In the genomic region with DNA sequence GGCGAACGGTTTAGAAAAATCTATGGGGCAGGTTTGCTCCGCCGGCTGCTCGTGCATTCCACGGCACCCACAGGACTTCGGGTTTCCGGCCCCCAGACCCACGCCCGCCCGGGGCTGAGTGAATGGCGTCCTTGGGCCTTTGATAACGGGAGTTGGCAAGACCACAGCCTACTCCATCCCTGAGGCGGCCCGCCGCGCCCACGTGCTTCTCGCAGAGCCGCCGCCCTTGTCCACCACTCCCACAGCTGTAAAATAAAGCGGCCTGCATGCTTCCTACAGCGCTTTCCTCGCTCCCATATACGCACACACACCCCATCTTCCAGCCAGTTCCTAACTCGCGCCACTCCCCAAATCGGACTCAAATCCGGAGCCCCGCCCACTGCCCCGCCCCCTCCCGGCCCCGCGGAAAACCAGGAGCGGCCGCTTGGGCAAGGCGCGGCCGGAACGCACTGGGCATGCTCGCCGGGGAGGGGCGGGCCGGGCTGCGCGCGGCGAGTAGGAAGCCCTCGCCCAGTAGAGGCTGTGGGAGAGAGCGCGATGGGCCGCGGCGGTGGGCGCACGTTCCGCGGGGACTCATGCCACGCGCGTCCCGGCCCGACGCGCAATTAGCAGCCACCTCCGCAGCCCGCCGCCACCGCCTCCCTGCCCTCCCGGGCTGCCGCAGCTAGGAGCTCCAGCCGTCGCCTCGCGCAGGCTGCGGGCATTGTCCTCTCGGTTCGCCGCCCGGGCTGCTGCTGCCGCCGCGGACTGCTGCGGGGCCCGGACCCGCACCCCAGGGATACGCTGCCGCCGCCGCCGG, we compare ENCODE assay signal across 8 cellular contexts. TPM values are rescaled to one million over a fixed set of nuclear protein-coding genes. Genes with fewer than 3 reads are reported as not detected.
A peak's percentile ranks its signal among the peaks of the same experiment; 100 is the strongest.
DNase-seq lines count a peak whose midpoint lies in the region; ATAC-seq and TF ChIP-seq lines count a peak whose summit lies in the region.

A gene (plus strand): TSS at position 513 of the 799 bp plus-strand sequence. CDS start 468 bp downstream, outside the sequence.

- DNase-seq in DMS53 treated with DMSO at 0.1 percent for 48 hours (lab: John Stamatoyannopoulos, UW; ENCODE audit: unreplicated experiment) (peak; percentile 45), KG1 (lab: John Stamatoyannopoulos, UW) (peak; percentile 61), fibroblast of the conjunctiva (ENCODE audit: low read depth) (peak; percentile 95)
- peak; percentile 98 for DNase-seq in activated effector memory CD4-positive, alpha-beta T cell treated with anti-CD3 and anti-CD28 coated beads, Interleukin-2, amount 50 U/mL, for 16 hours
- DNase-seq in stimulated activated naive CD8-positive, alpha-beta T cell treated with anti-CD3 and anti-CD28 coated beads, Interleukin-15, amount 100 ng/mL, for 72 hours, result peak; percentile 90 to 91

- peak within 1 kb of the TSS; percentile 96 to 98 for H3K27ac Mint-ChIP-seq in stimulated activated naive CD8-positive, alpha-beta T cell treated with anti-CD3 and anti-CD28 coated beads, Interleukin-15, amount 100 ng/mL, for 72 hours

- H3K79me2 ChIP-seq in neural cell (replicated peaks; ENCODE audit: insufficient read depth, low read length), result peaks cover 29% of the 10 kb centered on the region

- no peaks in the 10 kb centered on the region for H3K9me3 Mint-ChIP-seq in stimulated activated naive CD8-positive, alpha-beta T cell treated with anti-CD3 and anti-CD28 coated beads, Interleukin-15, amount 100 ng/mL, for 72 hours

- no peaks in the 10 kb centered on the region for H3K9me3 ChIP-seq in neural cell (ENCODE audit: low read length)

- H2AFZ ChIP-seq in neural cell (ENCODE audit: low read depth, low read length), result peak within 1 kb of the TSS; percentile 74

- peak; percentile 55 for ATAC-seq in GM21723 (IDR thresholded peaks at IDR 0.05; ENCODE audit: unreplicated experiment)
- ATAC-seq in stimulated activated naive CD8-positive, alpha-beta T cell treated with anti-CD3 and anti-CD28 coated beads, Interleukin-15, amount 100 ng/mL, for 72 hours, result peak; percentile 70

- no peaks in the 10 kb centered on the region for H3K36me3 ChIP-seq in neural cell (ENCODE audit: insufficient read depth, low read length)

- H3K9me2 ChIP-seq in neural cell (ENCODE audit: insufficient read depth, low read length), result no peaks in the 10 kb centered on the region

- peak within 1 kb of the TSS; percentile 28 for H3K27ac ChIP-seq in neural cell (ENCODE audit: low read length)

- H4K20me1 ChIP-seq in neural cell (ENCODE audit: insufficient read depth), result no peaks in the 10 kb centered on the region

- no peaks in the 10 kb centered on the region for H3F3A ChIP-seq in neural cell (ENCODE audit: insufficient read depth, low read length, poor library complexity, severe bottlenecking)

- H3K27me3 Mint-ChIP-seq in stimulated activated naive CD8-positive, alpha-beta T cell treated with anti-CD3 and anti-CD28 coated beads, Interleukin-15, amount 100 ng/mL, for 72 hours, result no peaks in the 10 kb centered on the region

- TF ChIP-seq EP300 in neural cell (conservative IDR thresholded peaks at IDR 0.05; ENCODE audit: poor library complexity, severe bottlenecking), result peak; percentile 44

- peak within 1 kb of the TSS; percentile 91 for H3K4me3 ChIP-seq in neural cell (ENCODE audit: low read length)

- TF ChIP-seq POLR2A in Raji (IDR thresholded peaks at IDR 0.05; ENCODE audit: insufficient read depth, low read depth, low read length), result peak; percentile 84

- H3K4me3 Mint-ChIP-seq in stimulated activated naive CD8-positive, alpha-beta T cell treated with anti-CD3 and anti-CD28 coated beads, Interleukin-15, amount 100 ng/mL, for 72 hours, result peak within 1 kb of the TSS; percentile 96 to 98

- peak; percentile 22 for TF ChIP-seq CTCF in neural cell (IDR thresholded peaks at IDR 0.05; ENCODE audit: poor library complexity, severe bottlenecking)

- H3K4me2 ChIP-seq in neural cell (ENCODE audit: low read length), result peak within 1 kb of the TSS; percentile 98

- peak; percentile 43 for TF ChIP-seq RAD21 in neural cell (conservative IDR thresholded peaks at IDR 0.05)

- no peaks in the 10 kb centered on the region for H3K27me3 ChIP-seq in neural cell (ENCODE audit: insufficient read depth, low read depth, low read length)

- H3K4me1 Mint-ChIP-seq in stimulated activated naive CD8-positive, alpha-beta T cell treated with anti-CD3 and anti-CD28 coated beads, Interleukin-15, amount 100 ng/mL, for 72 hours, result peaks cover 46% of the 10 kb centered on the region

- H3K9ac ChIP-seq in neural cell (ENCODE audit: low read length), result peak within 1 kb of the TSS; percentile 69

TF ChIP-seq in neural cell, 6 proteins besides CTCF, POLR2A, EP300 and RAD21:
- TF ChIP-seq POLR2AphosphoS5 (IDR thresholded peaks at IDR 0.05) (peak; percentile 71), MXI1 (conservative IDR thresholded peaks at IDR 0.05; ENCODE audit: poor library complexity, severe bottlenecking) (peak; percentile 93), EZH2 (IDR thresholded peaks at IDR 0.05; ENCODE audit: borderline replicate concordance, insufficient read depth, low read length, poor library complexity, severe bottlenecking) (no peak), SMC3 (conservative IDR thresholded peaks at IDR 0.05; ENCODE audit: poor library complexity) (peak; percentile 41), TAF1 (IDR thresholded peaks at IDR 0.05; ENCODE audit: low read depth) (no peak)
- TF ChIP-seq, protein P1, sequence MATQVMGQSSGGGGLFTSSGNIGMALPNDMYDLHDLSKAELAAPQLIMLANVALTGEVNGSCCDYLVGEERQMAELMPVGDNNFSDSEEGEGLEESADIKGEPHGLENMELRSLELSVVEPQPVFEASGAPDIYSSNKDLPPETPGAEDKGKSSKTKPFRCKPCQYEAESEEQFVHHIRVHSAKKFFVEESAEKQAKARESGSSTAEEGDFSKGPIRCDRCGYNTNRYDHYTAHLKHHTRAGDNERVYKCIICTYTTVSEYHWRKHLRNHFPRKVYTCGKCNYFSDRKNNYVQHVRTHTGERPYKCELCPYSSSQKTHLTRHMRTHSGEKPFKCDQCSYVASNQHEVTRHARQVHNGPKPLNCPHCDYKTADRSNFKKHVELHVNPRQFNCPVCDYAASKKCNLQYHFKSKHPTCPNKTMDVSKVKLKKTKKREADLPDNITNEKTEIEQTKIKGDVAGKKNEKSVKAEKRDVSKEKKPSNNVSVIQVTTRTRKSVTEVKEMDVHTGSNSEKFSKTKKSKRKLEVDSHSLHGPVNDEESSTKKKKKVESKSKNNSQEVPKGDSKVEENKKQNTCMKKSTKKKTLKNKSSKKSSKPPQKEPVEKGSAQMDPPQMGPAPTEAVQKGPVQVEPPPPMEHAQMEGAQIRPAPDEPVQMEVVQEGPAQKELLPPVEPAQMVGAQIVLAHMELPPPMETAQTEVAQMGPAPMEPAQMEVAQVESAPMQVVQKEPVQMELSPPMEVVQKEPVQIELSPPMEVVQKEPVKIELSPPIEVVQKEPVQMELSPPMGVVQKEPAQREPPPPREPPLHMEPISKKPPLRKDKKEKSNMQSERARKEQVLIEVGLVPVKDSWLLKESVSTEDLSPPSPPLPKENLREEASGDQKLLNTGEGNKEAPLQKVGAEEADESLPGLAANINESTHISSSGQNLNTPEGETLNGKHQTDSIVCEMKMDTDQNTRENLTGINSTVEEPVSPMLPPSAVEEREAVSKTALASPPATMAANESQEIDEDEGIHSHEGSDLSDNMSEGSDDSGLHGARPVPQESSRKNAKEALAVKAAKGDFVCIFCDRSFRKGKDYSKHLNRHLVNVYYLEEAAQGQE (IDR thresholded peaks at IDR 0.05; ENCODE audit: borderline replicate concordance), result peak; percentile 13
TF ChIP-seq in neural cell: peak in this region for 4.

RNA-seq across cellular contexts. Expression of the gene that starts here (rescaled TPM):
- 3.9 and 4.0 TPM in 2 replicates for polyA plus RNA-seq in neural cell
- 11.9 and 12.3 TPM in 2 replicates for polyA minus RNA-seq in neural cell

Comparison
In these comparisons a context has a peak if more than half of its experiments do, and no peak if none do; other contexts are left out.
1. Peak in every context shown above with its lines: DNase-seq, ATAC-seq, H3K4me3 ChIP-seq and H3K27ac ChIP-seq.
2. DNase-seq: peak in every context shown above with its lines; median percentile 98 in activated effector memory CD4-positive, alpha-beta T cell treated with anti-CD3 and anti-CD28 coated beads, Interleukin-2, amount 50 U/mL, for 16 hours; 95 in fibroblast of the conjunctiva; 90 in stimulated activated naive CD8-positive, alpha-beta T cell treated with anti-CD3 and anti-CD28 coated beads, Interleukin-15, amount 100 ng/mL, for 72 hours; 61 in KG1; 45 in DMS53 treated with DMSO at 0.1 percent for 48 hours.